In genomic region chr2:55154525-55155030, GRCh38 we compare ENCODE assay signal across 18 cellular contexts.
DNase-seq lines count a peak whose midpoint lies in the region; ATAC-seq and TF ChIP-seq lines count a peak whose summit lies in the region.
"Had no signal": no experiment of that assay in that cellular context is flagged by ENCODE, and none has a peak within 500 bp of the region (broad histone marks: within the 10 kb centered on the region; RNA-seq: fewer than 3 reads in every experiment).

No MANE protein-coding gene starts in this region.

- H3K9ac ChIP-seq in SK-N-SH, result peak overlapping the region; percentile 16; the same call in 1 of the 2 replicates

- peak overlapping the region; percentile 90 for H3K27ac Mint-ChIP-seq in osteocyte (ENCODE audit: unreplicated experiment)
- H3K27ac Mint-ChIP-seq: T-cell had no signal

- H3K9me3 Mint-ChIP-seq in osteocyte (ENCODE audit: unreplicated experiment), result no peaks in the 10 kb centered on the region
- H3K9me3 Mint-ChIP-seq: T-cell had no signal

- peaks cover 35 to 38% of the 10 kb centered on the region in 2 experiments for H3K4me1 ChIP-seq in SK-N-SH (ENCODE audit: control insufficient read depth in 1 of 2, insufficient read depth in 2 of 2, low read depth in 1 of 2, low read length in 1 of 2)
- H3K4me1 ChIP-seq in esophagus (ENCODE audit: control insufficient read depth in 2 of 2, insufficient read depth in 2 of 2, low read length in 1 of 2), result peaks cover 7 to 25% of the 10 kb centered on the region in 2 donors

- no peak for ATAC-seq in SK-N-SH treated with all-trans-retinoic acid at 6 μM for 48 hours
- ATAC-seq: T-cell had no signal

- H3K4me3 Mint-ChIP-seq in osteocyte (ENCODE audit: unreplicated experiment), result no peak overlapping the region
- H3K4me3 Mint-ChIP-seq: T-cell had no signal

- H3K4me2 ChIP-seq in SK-N-SH, result peak overlapping the region; percentile 76; the same call in 1 of the 2 replicates

- no peaks in the 10 kb centered on the region for H3K9me2 ChIP-seq in SK-N-SH

- H3K79me2 ChIP-seq in SK-N-SH (ENCODE audit: insufficient read depth), result no peaks in the 10 kb centered on the region

- WGBS in SK-N-SH (ENCODE audit: low lambda C conversion rate), result 83% methylated on average over 2 of the region's 3 CpGs
- WGBS in esophagus, 2 donors, result 47 to 52% methylated on average over 3 of the region's 3 CpGs

- no peaks in the 10 kb centered on the region for H3K36me3 Mint-ChIP-seq in osteocyte (ENCODE audit: unreplicated experiment)
- H3K36me3 Mint-ChIP-seq: T-cell had no signal

- POLR2A ChIA-PET in SK-N-SH (lab: Yijun Ruan, JAX), result no interaction called here

- H3K27me3 Mint-ChIP-seq in osteocyte (ENCODE audit: unreplicated experiment), result no peaks in the 10 kb centered on the region
- H3K27me3 Mint-ChIP-seq: T-cell had no signal

- H3K9me3 ChIP-seq in SK-N-SH (no peaks in the 10 kb centered on the region), esophagus (ENCODE audit: control insufficient read depth in 2 of 2, insufficient read depth in 1 of 2, low read depth in 1 of 2, low read length in 1 of 2) (no peaks in the 10 kb centered on the region)
- H3K9me3 ChIP-seq: adrenal gland had no signal

- H3K4me3 ChIP-seq in SK-N-SH (ENCODE audit: low read depth in 2 of 2, low read length in 1 of 2), result no peak overlapping the region
- H3K4me3 ChIP-seq in esophagus (ENCODE audit: low read depth in 1 of 2, low read length in 2 of 2), result no peak overlapping the region
- H3K4me3 ChIP-seq: adrenal gland had no signal

- no peaks in the 10 kb centered on the region for H4K20me1 ChIP-seq in SK-N-SH (ENCODE audit: insufficient read depth)

- peaks cover 42% of the 10 kb centered on the region for H3F3A ChIP-seq in SK-N-SH (replicated peaks; ENCODE audit: insufficient read depth)

- no peak for TF ChIP-seq EP300 in SK-N-SH (IDR thresholded peaks at IDR 0.05; ENCODE audit: borderline replicate concordance in 1 of 2, low read depth in 1 of 2, low read length in 1 of 2)

- H3K27me3 ChIP-seq in SK-N-SH (ENCODE audit: insufficient read depth) (no peaks in the 10 kb centered on the region), esophagus (ENCODE audit: control insufficient read depth in 1 of 2, insufficient read depth in 2 of 2, low read length in 2 of 2) (no peaks in the 10 kb centered on the region)
- H3K27me3 ChIP-seq: adrenal gland had no signal

- H3K4me1 Mint-ChIP-seq in osteocyte (ENCODE audit: unreplicated experiment), result peaks cover 72% of the 10 kb centered on the region

- no peak for TF ChIP-seq CTCF in SK-N-SH (IDR thresholded peaks at IDR 0.05)
- TF ChIP-seq CTCF in osteocyte (IDR thresholded peaks at IDR 0.05), result no peak

- DNase-seq in SK-N-SH (no peak), osteocyte (ENCODE audit: extremely low spot score, unreplicated experiment) (no peak), NCI-H748 treated with DMSO at 0.1 percent for 48 hours (lab: John Stamatoyannopoulos, UW) (no peak), SKM-1 treated with dmso at 0.1 percent for 144 hours (lab: John Stamatoyannopoulos, UW; ENCODE audit: unreplicated experiment) (no peak), NCI-H1092 (lab: John Stamatoyannopoulos, UW) (no peak)
- DNase-seq in stimulated activated CD4-positive, alpha-beta T cell treated with anti-CD3 and anti-CD28 coated beads, Interleukin-12 subunit alpha, Interleukin-12 subunit beta, amount 100 ng/mL, for 4 hours, result no peak
- DNase-seq: activated CD4-positive, CD25-positive, alpha-beta regulatory T cell treated with anti-CD3 and anti-CD28 coated beads, Interleukin-2, amount 50 U/mL, for 72 hours; adrenal gland; COR-L47; GM23248; NCI-H1930; OCI-M1; stimulated activated CD4-positive, alpha-beta T cell treated with anti-CD3 and anti-CD28 coated beads, Interleukin-4, amount 100 ng/mL, for 4 hours; stimulated activated naive CD4-positive, alpha-beta T cell; T-cell had no signal

- H3K36me3 ChIP-seq in SK-N-SH (replicated peaks in 1 of 2; ENCODE audit: control insufficient read depth in 1 of 2, insufficient read depth in 2 of 2, low read length in 1 of 2), result no peaks in the 10 kb centered on the region
- no peaks in the 10 kb centered on the region for H3K36me3 ChIP-seq in esophagus (ENCODE audit: control insufficient read depth in 2 of 2, insufficient read depth in 2 of 2, low read length in 1 of 2)
- H3K36me3 ChIP-seq: adrenal gland had no signal

- peak overlapping the region; percentile 90 to 96 for H3K27ac ChIP-seq in SK-N-SH (ENCODE audit: low read depth in 2 of 2, low read length in 1 of 2)
- peak overlapping the region; percentile 85 to 90 for H3K27ac ChIP-seq in esophagus (ENCODE audit: low read depth in 2 of 2, low read length in 1 of 2)
- H3K27ac ChIP-seq: HL-60 had no signal

- no peak overlapping the region for H2AFZ ChIP-seq in SK-N-SH (ENCODE audit: low read depth)
- H2AFZ ChIP-seq: GM23248 had no signal

- TF ChIP-seq RAD21 in SK-N-SH (IDR thresholded peaks at IDR 0.05; ENCODE audit: low read length), result no peak

- CTCF ChIA-PET in SK-N-SH (lab: Yijun Ruan, JAX), result no interaction called here

TF ChIP-seq in SK-N-SH, 30 proteins besides CTCF, POLR2A, EP300 and RAD21:
- TF ChIP-seq, protein P1, sequence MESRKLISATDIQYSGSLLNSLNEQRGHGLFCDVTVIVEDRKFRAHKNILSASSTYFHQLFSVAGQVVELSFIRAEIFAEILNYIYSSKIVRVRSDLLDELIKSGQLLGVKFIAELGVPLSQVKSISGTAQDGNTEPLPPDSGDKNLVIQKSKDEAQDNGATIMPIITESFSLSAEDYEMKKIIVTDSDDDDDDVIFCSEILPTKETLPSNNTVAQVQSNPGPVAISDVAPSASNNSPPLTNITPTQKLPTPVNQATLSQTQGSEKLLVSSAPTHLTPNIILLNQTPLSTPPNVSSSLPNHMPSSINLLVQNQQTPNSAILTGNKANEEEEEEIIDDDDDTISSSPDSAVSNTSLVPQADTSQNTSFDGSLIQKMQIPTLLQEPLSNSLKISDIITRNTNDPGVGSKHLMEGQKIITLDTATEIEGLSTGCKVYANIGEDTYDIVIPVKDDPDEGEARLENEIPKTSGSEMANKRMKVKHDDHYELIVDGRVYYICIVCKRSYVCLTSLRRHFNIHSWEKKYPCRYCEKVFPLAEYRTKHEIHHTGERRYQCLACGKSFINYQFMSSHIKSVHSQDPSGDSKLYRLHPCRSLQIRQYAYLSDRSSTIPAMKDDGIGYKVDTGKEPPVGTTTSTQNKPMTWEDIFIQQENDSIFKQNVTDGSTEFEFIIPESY (IDR thresholded peaks at IDR 0.05; ENCODE audit: borderline replicate concordance, low read depth), result no peak
- TF ChIP-seq TEAD4 (IDR thresholded peaks at IDR 0.05; ENCODE audit: borderline replicate concordance, insufficient read depth) (no peak), GATA2 (CRISPR knock-in tag; IDR thresholded peaks at IDR 0.05) (no peak), TAF1 (IDR thresholded peaks at IDR 0.05; ENCODE audit: borderline replicate concordance, low read depth, low read length) (no peak)

TF ChIP-seq in SK-N-SH treated with all-trans-retinoic acid at 6 μM for 48 hours, 23 proteins besides CTCF, POLR2A, EP300 and RAD21:
- TF ChIP-seq ZNF565 (CRISPR knock-in tag; conservative IDR thresholded peaks at IDR 0.05; ENCODE audit: low read depth), result no peak
- TF ChIP-seq CSRNP3 (CRISPR knock-in tag; IDR thresholded peaks at IDR 0.05), result no peak
- no peak for TF ChIP-seq SNAI2 (CRISPR knock-in tag; IDR thresholded peaks at IDR 0.05)
- no peak for TF ChIP-seq ZFP30 (CRISPR knock-in tag; IDR thresholded peaks at IDR 0.05)
- no peak for TF ChIP-seq GLIS3 (CRISPR knock-in tag; IDR thresholded peaks at IDR 0.05)
- TF ChIP-seq ZC3H10 (CRISPR knock-in tag; IDR thresholded peaks at IDR 0.05), result no peak
- no peak for TF ChIP-seq RARB (CRISPR knock-in tag; IDR thresholded peaks at IDR 0.05)
- TF ChIP-seq ESRRG (CRISPR knock-in tag; IDR thresholded peaks at IDR 0.05), result no peak
- no peak for TF ChIP-seq PPARA (CRISPR knock-in tag; IDR thresholded peaks at IDR 0.05; ENCODE audit: borderline replicate concordance)
